1 cellular context compared by ENCODE assay signal in the genomic region with DNA sequence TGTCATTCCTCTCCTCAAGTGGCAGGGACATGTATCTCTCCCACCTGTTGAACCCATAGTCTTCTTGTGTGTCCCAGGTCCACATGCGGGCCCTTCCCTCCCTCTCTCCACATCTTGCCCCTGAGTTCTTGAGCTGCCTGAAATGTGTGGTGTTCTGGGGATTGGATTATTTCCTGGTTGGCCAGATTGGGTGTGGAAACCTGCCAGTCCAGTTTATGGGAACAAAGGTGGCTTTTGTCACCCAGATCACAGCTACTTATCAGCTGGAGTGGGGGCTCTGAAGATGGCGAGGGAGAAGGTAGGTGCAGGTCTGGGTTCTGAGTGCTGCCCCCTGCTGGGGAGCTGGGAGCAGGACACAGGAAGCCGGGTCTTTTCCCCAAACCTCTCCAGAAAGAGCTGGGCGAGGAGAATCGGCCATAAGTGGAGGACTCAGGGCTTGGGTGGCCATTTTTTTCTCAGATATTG.
TF ChIP-seq lines count a peak whose summit lies in the region.

No MANE protein-coding gene starts in this region.

TF ChIP-seq in liver, 16 proteins besides CTCF, POLR2A, EP300 and RAD21 (continued from another document):
- TF ChIP-seq, protein P1, sequence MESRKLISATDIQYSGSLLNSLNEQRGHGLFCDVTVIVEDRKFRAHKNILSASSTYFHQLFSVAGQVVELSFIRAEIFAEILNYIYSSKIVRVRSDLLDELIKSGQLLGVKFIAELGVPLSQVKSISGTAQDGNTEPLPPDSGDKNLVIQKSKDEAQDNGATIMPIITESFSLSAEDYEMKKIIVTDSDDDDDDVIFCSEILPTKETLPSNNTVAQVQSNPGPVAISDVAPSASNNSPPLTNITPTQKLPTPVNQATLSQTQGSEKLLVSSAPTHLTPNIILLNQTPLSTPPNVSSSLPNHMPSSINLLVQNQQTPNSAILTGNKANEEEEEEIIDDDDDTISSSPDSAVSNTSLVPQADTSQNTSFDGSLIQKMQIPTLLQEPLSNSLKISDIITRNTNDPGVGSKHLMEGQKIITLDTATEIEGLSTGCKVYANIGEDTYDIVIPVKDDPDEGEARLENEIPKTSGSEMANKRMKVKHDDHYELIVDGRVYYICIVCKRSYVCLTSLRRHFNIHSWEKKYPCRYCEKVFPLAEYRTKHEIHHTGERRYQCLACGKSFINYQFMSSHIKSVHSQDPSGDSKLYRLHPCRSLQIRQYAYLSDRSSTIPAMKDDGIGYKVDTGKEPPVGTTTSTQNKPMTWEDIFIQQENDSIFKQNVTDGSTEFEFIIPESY (IDR thresholded peaks at IDR 0.05) = no peak
